Comparison of ENCODE assay signal across 8 cellular contexts in the genomic region with DNA sequence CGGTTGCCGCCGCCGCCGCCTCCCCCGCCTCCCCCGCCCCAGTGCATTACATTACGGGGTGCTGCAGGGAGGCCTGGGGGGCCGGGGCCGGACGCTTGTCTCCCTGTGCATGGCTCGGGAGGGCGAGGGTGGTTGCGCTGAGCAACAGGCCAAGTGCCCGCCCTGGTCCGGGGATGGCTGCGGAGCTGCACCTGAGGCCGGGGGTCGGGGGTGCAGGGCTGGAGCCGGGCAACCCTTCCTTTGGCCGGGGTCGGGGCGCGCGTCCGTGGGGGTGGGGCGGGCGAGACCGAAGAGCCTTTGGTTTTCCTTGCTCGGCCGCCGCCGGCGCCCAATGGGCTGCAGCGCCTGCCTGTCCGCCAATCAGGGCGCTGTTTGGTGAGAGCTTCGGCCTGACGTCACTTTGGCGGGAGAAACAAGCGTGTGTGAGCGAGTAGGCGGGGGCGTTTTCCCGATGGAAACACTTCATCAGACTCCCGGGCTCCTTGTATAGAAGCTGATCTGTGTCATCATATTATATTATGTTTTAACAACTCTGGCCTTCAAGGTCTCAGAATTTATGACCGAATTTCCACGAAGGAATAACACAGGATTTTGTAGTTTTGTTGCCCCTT. TPM values are rescaled to one million over a fixed set of nuclear protein-coding genes. Genes with fewer than 3 reads are reported as not detected.
A peak's percentile ranks its signal among the peaks of the same experiment; 100 is the strongest.
DNase-seq lines count a peak whose midpoint lies in the region; ATAC-seq and TF ChIP-seq lines count a peak whose summit lies in the region.

No MANE protein-coding gene starts in this region.

- H3K27ac Mint-ChIP-seq in IgD-negative memory B cell: peak overlapping the region; percentile 43 to 96 (median 94)

- H3K9me3 Mint-ChIP-seq in IgD-negative memory B cell: no peaks in the 10 kb centered on the region

- ATAC-seq in GM21528 (IDR thresholded peaks at IDR 0.05; ENCODE audit: low FRiP score, unreplicated experiment): peak; percentile 61

- H3K4me3 Mint-ChIP-seq in IgD-negative memory B cell: peak overlapping the region; percentile 94 to 99 (median 97)

- no peaks in the 10 kb centered on the region for H3K27me3 Mint-ChIP-seq in IgD-negative memory B cell

- H3K4me1 Mint-ChIP-seq in IgD-negative memory B cell: peaks cover 11 to 24% (median 15%) of the 10 kb centered on the region in 3 donors

- peak; percentile 87 for DNase-seq in COLO829 (ENCODE audit: low spot score)
- peak; percentile 94 for DNase-seq in OCI-M1 (lab: John Stamatoyannopoulos, UW)
- DNase-seq in activated T-cell treated with anti-CD3 and anti-CD28 coated beads for 48 hours (ENCODE audit: low read depth): peak; percentile 88
- peak; percentile 95 to 97 for DNase-seq in erythroblast (lab: John Stamatoyannopoulos, UW)
- peak; percentile 90 for DNase-seq in stimulated activated CD8-positive, alpha-beta memory T cell treated with anti-CD3 and anti-CD28 coated beads, Interleukin-15, amount 100 ng/mL, for 48 hours (ENCODE audit: low read depth in 2 of 2)

- peaks cover 13% of the 10 kb centered on the region for H3K4me1 ChIP-seq in mononuclear cell (ENCODE audit: insufficient read depth, low read length)

- H3K36me3 Mint-ChIP-seq in IgD-negative memory B cell: no peaks in the 10 kb centered on the region

- H3K9me3 ChIP-seq in mononuclear cell (ENCODE audit: low read depth, low read length): no peaks in the 10 kb centered on the region

- peak overlapping the region; percentile 90 for H3K4me3 ChIP-seq in mononuclear cell (ENCODE audit: low read length)

- H3K27me3 ChIP-seq in mononuclear cell (ENCODE audit: insufficient read depth, low read length): no peaks in the 10 kb centered on the region

- TF ChIP-seq POLR2A in erythroblast (IDR thresholded peaks at IDR 0.05; ENCODE audit: low read length): no peak

RNA-seq across cellular contexts. Expression of a gene that starts 1.0 kb away (rescaled TPM):
- polyA plus RNA-seq in IgD-negative memory B cell: 5.0 TPM
- total RNA-seq in mononuclear cell: 15.8 TPM

RNA-seq across cellular contexts. Expression of a gene that starts 48.7 kb away (rescaled TPM):
- 20.8 TPM for polyA plus RNA-seq in IgD-negative memory B cell
- total RNA-seq in mononuclear cell: 23.9 TPM

RNA-seq across cellular contexts. Expression of a gene that starts 58.9 kb away (rescaled TPM):
- 6.1 TPM for polyA plus RNA-seq in IgD-negative memory B cell
- 91.3 TPM for total RNA-seq in mononuclear cell

Comparison
In these comparisons a context has a peak if more than half of its experiments do, and no peak if none do; other contexts are left out.
1. Peak in every context shown above with its lines: DNase-seq, ATAC-seq and H3K4me3 ChIP-seq.